19 cellular contexts compared by ENCODE assay signal in genomic region chr12:78359530-78359929, GRCh38.
DNase-seq lines count a peak whose midpoint lies in the region; ATAC-seq and TF ChIP-seq lines count a peak whose summit lies in the region.
"Had no signal": no experiment of that assay in that cellular context is flagged by ENCODE, and none has a peak within 500 bp of the region (broad histone marks: within the 10 kb centered on the region; RNA-seq: fewer than 3 reads in every experiment).

No MANE protein-coding gene starts in this region.

- TF ChIP-seq POLR2A in heart left ventricle (IDR thresholded peaks at IDR 0.05) (no peak), adrenal gland (IDR thresholded peaks at IDR 0.05) (no peak), uterus (IDR thresholded peaks at IDR 0.05) (no peak)

- H3K4me3 ChIP-seq in heart left ventricle (no peak overlapping the region), adrenal gland (no peak overlapping the region), fibroblast of the aortic adventitia (ENCODE audit: low read depth, low read length) (no peak overlapping the region), uterus (no peak overlapping the region), left lung (no peak overlapping the region)
- H3K4me3 ChIP-seq: upper lobe of left lung had no signal

- H3K27me3 ChIP-seq in heart left ventricle (no peaks in the 10 kb centered on the region), adrenal gland (no peaks in the 10 kb centered on the region), uterus (no peaks in the 10 kb centered on the region), left lung (no peaks in the 10 kb centered on the region)
- H3K27me3 ChIP-seq: upper lobe of left lung had no signal

- no peak for DNase-seq in Right ventricle myocardium inferior (ENCODE audit: missing footprints)
- no peak for DNase-seq in heart left ventricle
- peak; percentile 24 to 60 (median 41) for DNase-seq in adrenal gland
- DNase-seq in fibroblast of the aortic adventitia (ENCODE audit: low read depth): peak; percentile 79
- DNase-seq in uterus: peak; percentile 56 to 68
- no peak for DNase-seq in NCI-H1417 (lab: John Stamatoyannopoulos, UW)
- no peak for DNase-seq in left lung
- DNase-seq in chondrocyte (ENCODE audit: low spot score): no peak
- DNase-seq: activated naive CD4-positive, alpha-beta T cell treated with Interleukin-2 at 50 U/mL for 16 hours; COR-L47; hypothalamus; naive B cell; NCI-H446 treated with DMSO at 0.1 percent for 48 hours; T-helper 1 cell; upper lobe of left lung had no signal

- no peaks in the 10 kb centered on the region for H3K4me1 Mint-ChIP-seq in chondrocyte (ENCODE audit: low read depth)
- H3K4me1 Mint-ChIP-seq: naive B cell; stimulated activated effector memory CD8-positive, alpha-beta T cell treated with anti-CD3 and anti-CD28 coated beads, Interleukin-12 subunit alpha, Interleukin-12 subunit beta, amount 100 ng/mL, for 72 hours had no signal

- H3K9me3 Mint-ChIP-seq in chondrocyte (ENCODE audit: low read depth): peaks cover under 1% of the 10 kb centered on the region

- TF ChIP-seq CTCF in heart left ventricle (IDR thresholded peaks at IDR 0.05) (no peak), adrenal gland (IDR thresholded peaks at IDR 0.05) (no peak), fibroblast of the aortic adventitia (IDR thresholded peaks at IDR 0.05; ENCODE audit: insufficient read depth, low read length) (no peak), uterus (IDR thresholded peaks at IDR 0.05) (no peak), left lung (IDR thresholded peaks at IDR 0.05) (no peak), chondrocyte (IDR thresholded peaks at IDR 0.05) (no peak)

- peak overlapping the region in 1 of 12 donors; percentile 12 for H3K27ac ChIP-seq in heart left ventricle
- no peak overlapping the region for H3K27ac ChIP-seq in adrenal gland
- H3K27ac ChIP-seq in uterus: peak overlapping the region; percentile 16 to 20
- H3K27ac ChIP-seq in left lung: no peak overlapping the region
- H3K27ac ChIP-seq: upper lobe of left lung had no signal

- 39 to 59% (median 51%) methylated on average over 1 of the region's 1 CpG for WGBS in heart left ventricle, 4 donors
- WGBS in adrenal gland, 4 donors: 19 to 35% (median 26%) methylated on average over 1 of the region's 1 CpG

- H3K9me3 ChIP-seq in heart left ventricle (no peaks in the 10 kb centered on the region), adrenal gland (replicated peaks in 1 of 3) (no peaks in the 10 kb centered on the region), uterus (no peaks in the 10 kb centered on the region), left lung (peaks cover 0 to 4% of the 10 kb centered on the region in 2 donors)
- H3K9me3 ChIP-seq: upper lobe of left lung had no signal

- no peaks in the 10 kb centered on the region for H3K36me3 ChIP-seq in heart left ventricle
- no peaks in the 10 kb centered on the region for H3K36me3 ChIP-seq in adrenal gland (replicated peaks in 1 of 2)
- no peaks in the 10 kb centered on the region for H3K36me3 ChIP-seq in uterus
- no peaks in the 10 kb centered on the region for H3K36me3 ChIP-seq in left lung
- H3K36me3 ChIP-seq: upper lobe of left lung had no signal

- H3K4me3 Mint-ChIP-seq in chondrocyte (ENCODE audit: unreplicated experiment): no peak overlapping the region
- H3K4me3 Mint-ChIP-seq: naive B cell; stimulated activated effector memory CD8-positive, alpha-beta T cell treated with anti-CD3 and anti-CD28 coated beads, Interleukin-12 subunit alpha, Interleukin-12 subunit beta, amount 100 ng/mL, for 72 hours had no signal

- ATAC-seq in Right ventricle myocardium inferior (peak; percentile 56), heart left ventricle (no peak), left lung (no peak)
- ATAC-seq: activated CD4-positive, CD25-positive, alpha-beta regulatory T cell treated with anti-CD3 and anti-CD28 coated beads, Interleukin-2, amount 50 U/mL, for 24 hours; left lobe of liver; Panc1; stimulated activated effector memory CD8-positive, alpha-beta T cell treated with anti-CD3 and anti-CD28 coated beads, Interleukin-12 subunit alpha, Interleukin-12 subunit beta, amount 100 ng/mL, for 72 hours had no signal

- H3K27ac Mint-ChIP-seq in chondrocyte (ENCODE audit: unreplicated experiment): no peak overlapping the region
- H3K27ac Mint-ChIP-seq: naive B cell; stimulated activated effector memory CD8-positive, alpha-beta T cell treated with anti-CD3 and anti-CD28 coated beads, Interleukin-12 subunit alpha, Interleukin-12 subunit beta, amount 100 ng/mL, for 72 hours had no signal

- intact Hi-C loops in Right ventricle myocardium inferior (cut with DNase I) (no loop called here), heart left ventricle (cut with DNase I) (no loop called here), adrenal gland (cut with DNase I) (no loop called here), uterus (cut with DNase I; ENCODE audit: low total_unique reads) (no loop called here), left lung (cut with DNase I) (no loop called here)

- H3K36me3 Mint-ChIP-seq in chondrocyte (ENCODE audit: low read depth): no peaks in the 10 kb centered on the region
- H3K36me3 Mint-ChIP-seq: naive B cell; stimulated activated effector memory CD8-positive, alpha-beta T cell treated with anti-CD3 and anti-CD28 coated beads, Interleukin-12 subunit alpha, Interleukin-12 subunit beta, amount 100 ng/mL, for 72 hours had no signal

- peaks cover 10% of the 10 kb centered on the region for H3K27me3 Mint-ChIP-seq in chondrocyte (ENCODE audit: low read depth)
- H3K27me3 Mint-ChIP-seq: naive B cell had no signal

- H3K4me1 ChIP-seq in heart left ventricle (no peaks in the 10 kb centered on the region), adrenal gland (replicated peaks in 1 of 2) (no peaks in the 10 kb centered on the region), uterus (no peaks in the 10 kb centered on the region), left lung (no peaks in the 10 kb centered on the region)
- H3K4me1 ChIP-seq: upper lobe of left lung had no signal

Comparison
In these comparisons a context has a peak if more than half of its experiments do, and no peak if none do; other contexts are left out.
1. DNase-seq: peak in adrenal gland (7 of 7), fibroblast of the aortic adventitia (single experiment) and uterus (2 of 2); none in Right ventricle myocardium inferior (single experiment), heart left ventricle (0 of 5), NCI-H1417 (0 of 3), left lung (0 of 2) and chondrocyte (single experiment).
2. H3K27ac ChIP-seq: peak in uterus (2 of 2); none in adrenal gland (0 of 5) and left lung (0 of 2).